ENCODE assay signal across 28 cellular contexts in genomic region chr7:564176-564890, GRCh38. TPM values are rescaled to one million over a fixed set of nuclear protein-coding genes. Genes with fewer than 3 reads are reported as not detected.
"Had no signal": no experiment of that assay in that cellular context is flagged by ENCODE, and none has a peak within 500 bp of the region (broad histone marks: within the 10 kb centered on the region; RNA-seq: fewer than 3 reads in every experiment).

No MANE protein-coding gene starts in this region.

- H3K79me2 ChIP-seq: hepatocyte had no signal

- H3K4me3 ChIP-seq: body of pancreas, colonic mucosa, dorsolateral prefrontal cortex, hepatocyte, neural progenitor cell, right lobe of liver, skin epidermis, stomach, transverse colon, uterus had no signal

- H3K9me3 Mint-ChIP-seq: activated B cell treated with CpG ODN at 0.5 μM for 24 hours; activated T-helper 2 cell treated with anti-CD3 and anti-CD28 coated beads, Interferon-gamma antibody, Interleukin-2, Interleukin-4, amounts not matched to agents 10 μg/mL and 5 μg/mL and 100 μg/mL, durations not matched to agents 14 hours and 24 hours and 36 hours; memory B cell; naive thymus-derived CD8-positive, alpha-beta T cell; neural progenitor cell; stimulated activated naive B cell treated with anti-CD40 and anti-IgM and Interleukin-4, amounts not matched to agents 10 μg/mL and 1 μg/mL and 100 μg/mL, for 72 hours had no signal

- ATAC-seq: activated CD4-positive, alpha-beta T cell treated with anti-CD3 and anti-CD28 coated beads for 36 hours; activated CD8-positive, alpha-beta memory T cell treated with anti-CD3 and anti-CD28 coated beads, Interleukin-2, amount 10 ng/mL, durations not matched to agents 7 days and 5 days; activated CD8-positive, alpha-beta T cell treated with anti-CD3 and anti-CD28 coated beads, Interleukin-2, amount 10 ng/mL, durations not matched to agents 7 days and 5 days; body of pancreas; naive thymus-derived CD8-positive, alpha-beta T cell; right lobe of liver; stimulated activated naive B cell treated with anti-CD40 and anti-IgM and Interleukin-4, amounts not matched to agents 10 μg/mL and 1 μg/mL and 100 μg/mL, for 72 hours had no signal

- H3K27ac ChIP-seq: body of pancreas, colonic mucosa, dorsolateral prefrontal cortex, hepatocyte, neural progenitor cell, right lobe of liver, skin epidermis, stomach, transverse colon, uterus had no signal

- H3K36me3 ChIP-seq: colonic mucosa, neural progenitor cell, right lobe of liver, stomach, transverse colon, uterus had no signal

- H3K36me3 Mint-ChIP-seq: memory B cell, neural progenitor cell had no signal

- H3K4me1 Mint-ChIP-seq: activated B cell treated with CpG ODN at 0.5 μM for 24 hours; activated CD4-positive, alpha-beta T cell treated with anti-CD3 and anti-CD28 coated beads for 36 hours; activated CD8-positive, alpha-beta memory T cell treated with anti-CD3 and anti-CD28 coated beads, Interleukin-2, amount 10 ng/mL, durations not matched to agents 7 days and 5 days; memory B cell; stimulated activated naive B cell treated with anti-CD40 and anti-IgM and Interleukin-4, amounts not matched to agents 10 μg/mL and 1 μg/mL and 100 μg/mL, for 72 hours had no signal

- FAIRE-seq: frontal cortex had no signal

- DNase-seq: activated B cell treated with CpG ODN at 0.5 μM for 24 hours; activated CD4-positive, alpha-beta T cell treated with anti-CD3 and anti-CD28 coated beads for 36 hours; activated CD8-positive, alpha-beta memory T cell treated with anti-CD3 and anti-CD28 coated beads, Interleukin-2, amount 10 ng/mL, durations not matched to agents 7 days and 5 days; activated CD8-positive, alpha-beta T cell treated with anti-CD3 and anti-CD28 coated beads, Interleukin-2, amount 10 ng/mL, durations not matched to agents 7 days and 5 days; activated naive CD4-positive, alpha-beta T cell; activated T-cell treated with anti-CD3 and anti-CD28 coated beads, Interleukin-2, amount 50 U/mL, for 48 hours; body of pancreas; cerebellar nuclear complex; colonic mucosa; dorsolateral prefrontal cortex; effector memory CD4-positive, alpha-beta T cell; islet precursor cell; left cardiac atrium; naive thymus-derived CD8-positive, alpha-beta T cell; right lobe of liver; stimulated activated CD4-positive, alpha-beta T cell treated with anti-CD3 and anti-CD28 coated beads, Interleukin-4, amount 100 ng/mL, for 4 hours; stimulated activated CD8-positive, alpha-beta memory T cell treated with anti-CD3 and anti-CD28 coated beads, Interleukin-4, amount 100 ng/mL, for 48 hours; stimulated activated naive B cell treated with anti-CD40 and anti-IgM and Interleukin-4, amounts not matched to agents 10 μg/mL and 1 μg/mL and 100 μg/mL, for 72 hours; stomach; T-helper 2 cell; transverse colon; uterus had no signal

- H3K27me3 ChIP-seq: body of pancreas, colonic mucosa, dorsolateral prefrontal cortex, hepatocyte, neural progenitor cell, right lobe of liver, stomach, transverse colon, uterus had no signal

- H3K9ac ChIP-seq: neural progenitor cell had no signal

- H3K27ac Mint-ChIP-seq: activated B cell treated with CpG ODN at 0.5 μM for 24 hours; activated CD4-positive, alpha-beta T cell treated with anti-CD3 and anti-CD28 coated beads for 36 hours; activated CD8-positive, alpha-beta memory T cell treated with anti-CD3 and anti-CD28 coated beads, Interleukin-2, amount 10 ng/mL, durations not matched to agents 7 days and 5 days; activated CD8-positive, alpha-beta T cell treated with anti-CD3 and anti-CD28 coated beads, Interleukin-2, amount 10 ng/mL, durations not matched to agents 7 days and 5 days; activated T-helper 2 cell treated with anti-CD3 and anti-CD28 coated beads, Interferon-gamma antibody, Interleukin-2, Interleukin-4, amounts not matched to agents 10 μg/mL and 5 μg/mL and 100 μg/mL, durations not matched to agents 14 hours and 24 hours and 36 hours; memory B cell; neural progenitor cell; stimulated activated naive B cell treated with anti-CD40 and anti-IgM and Interleukin-4, amounts not matched to agents 10 μg/mL and 1 μg/mL and 100 μg/mL, for 72 hours had no signal

- H3K9me3 ChIP-seq: body of pancreas, colonic mucosa, right lobe of liver, stomach, transverse colon, uterus had no signal

- H3K4me1 ChIP-seq: colonic mucosa, neural progenitor cell, right lobe of liver, uterus had no signal

- H3K4me3 Mint-ChIP-seq: activated B cell treated with CpG ODN at 0.5 μM for 24 hours; activated CD4-positive, alpha-beta T cell treated with anti-CD3 and anti-CD28 coated beads for 36 hours; activated CD8-positive, alpha-beta memory T cell treated with anti-CD3 and anti-CD28 coated beads, Interleukin-2, amount 10 ng/mL, durations not matched to agents 7 days and 5 days; activated CD8-positive, alpha-beta T cell treated with anti-CD3 and anti-CD28 coated beads, Interleukin-2, amount 10 ng/mL, durations not matched to agents 7 days and 5 days; memory B cell; naive thymus-derived CD8-positive, alpha-beta T cell; neural progenitor cell; stimulated activated naive B cell treated with anti-CD40 and anti-IgM and Interleukin-4, amounts not matched to agents 10 μg/mL and 1 μg/mL and 100 μg/mL, for 72 hours had no signal

- H3K4me2 ChIP-seq: hepatocyte, neural progenitor cell had no signal

- H2AFZ ChIP-seq: hepatocyte, neural progenitor cell had no signal

- H3K27me3 Mint-ChIP-seq: activated B cell treated with CpG ODN at 0.5 μM for 24 hours; activated CD4-positive, alpha-beta T cell treated with anti-CD3 and anti-CD28 coated beads for 36 hours; activated CD8-positive, alpha-beta memory T cell treated with anti-CD3 and anti-CD28 coated beads, Interleukin-2, amount 10 ng/mL, durations not matched to agents 7 days and 5 days; memory B cell; naive thymus-derived CD8-positive, alpha-beta T cell; stimulated activated naive B cell treated with anti-CD40 and anti-IgM and Interleukin-4, amounts not matched to agents 10 μg/mL and 1 μg/mL and 100 μg/mL, for 72 hours had no signal

RNA-seq across cellular contexts. Expression of gene PDGFA, which starts 44.7 kb away (rescaled TPM):
- polyA plus RNA-seq: naive thymus-derived CD8-positive, alpha-beta T cell had no signal
